Comparison of ENCODE assay signal across 11 cellular contexts in genomic region chr10:26733750-26734568, GRCh38. TPM values are rescaled to one million over a fixed set of nuclear protein-coding genes. Genes with fewer than 3 reads are reported as not detected.
A peak's percentile ranks its signal among the peaks of the same experiment; 100 is the strongest.
DNase-seq lines count a peak whose midpoint lies in the region; ATAC-seq lines count a peak whose summit lies in the region.
"Had no signal": no experiment of that assay in that cellular context is flagged by ENCODE, and none has a peak within 500 bp of the region (broad histone marks: within the 10 kb centered on the region; RNA-seq: fewer than 3 reads in every experiment).

No MANE protein-coding gene starts in this region.

- H2AK5ac ChIP-seq in mesendoderm (ENCODE audit: low read length), result no peak overlapping the region

- H3K4me1 ChIP-seq in neuron (ENCODE audit: insufficient read depth, low read length), result peaks cover 17% of the 10 kb centered on the region
- no peaks in the 10 kb centered on the region for H3K4me1 ChIP-seq in mesendoderm (ENCODE audit: control insufficient read depth, low read depth, low read length)
- no peaks in the 10 kb centered on the region for H3K4me1 ChIP-seq in aorta (ENCODE audit: control insufficient read depth in 1 of 2, insufficient read depth in 2 of 2, low read length in 2 of 2)

- H2BK120ac ChIP-seq in mesendoderm (ENCODE audit: low read depth, low read length), result no peak overlapping the region

- no peak overlapping the region for H3K9ac ChIP-seq in mesendoderm (ENCODE audit: low read length)

- intact Hi-C loops in head of caudate nucleus (cut with DNase I) (no loop called here), aorta (cut with DNase I) (no loop called here)

- H4K5ac ChIP-seq in mesendoderm (ENCODE audit: low read length), result no peak overlapping the region

- WGBS in mesendoderm (ENCODE audit: extremely low coverage, insufficient coverage, low lambda C conversion rate), result no CpG with 5 or more reads among the region's 14 CpGs
- WGBS in aorta, 2 donors, result 58 to 71% methylated on average over 14 of the region's 14 CpGs

- no peak overlapping the region for H2BK15ac ChIP-seq in mesendoderm (replicated peaks; ENCODE audit: low read depth)

- no peak overlapping the region for H3K56ac ChIP-seq in mesendoderm (ENCODE audit: low read length)

- no peak for ATAC-seq in GM21515 (IDR thresholded peaks at IDR 0.05; ENCODE audit: unreplicated experiment)
- no peak for ATAC-seq in aorta (ENCODE audit: low FRiP score)
- ATAC-seq: HCT116 had no signal

- H3K27ac ChIP-seq in mesendoderm (ENCODE audit: low read depth, low read length) (no peak overlapping the region), aorta (ENCODE audit: low read depth in 1 of 2, low read length in 2 of 2) (no peak overlapping the region)
- H3K27ac ChIP-seq: brain microvascular endothelial cell had no signal

- no peak overlapping the region for H3K18ac ChIP-seq in mesendoderm (ENCODE audit: low read length)

- no peaks in the 10 kb centered on the region for H3K79me1 ChIP-seq in mesendoderm (ENCODE audit: low read length)

- H3K36me3 ChIP-seq in neuron (ENCODE audit: insufficient read depth, low read length) (peaks cover 30% of the 10 kb centered on the region), mesendoderm (ENCODE audit: control insufficient read depth, insufficient read depth, low read length) (peaks cover 7% of the 10 kb centered on the region), aorta (ENCODE audit: control insufficient read depth in 1 of 2, insufficient read depth in 2 of 2, low read length in 1 of 2) (peaks cover 3% of the 10 kb centered on the region in 2 donors)

- peak; percentile 86 for DNase-seq in DMS53 (lab: John Stamatoyannopoulos, UW)
- DNase-seq in NCI-H748 treated with DMSO at 0.1 percent for 48 hours (lab: John Stamatoyannopoulos, UW), result peak; percentile 14
- DNase-seq in head of caudate nucleus, result peak in 33 of 42 donors; percentile 12 to 73 (median 39)
- DNase-seq in mesendoderm, result no peak
- DNase-seq in GM03348 (ENCODE audit: low spot score), result no peak
- DNase-seq in aorta, result no peak
- DNase-seq: brain microvascular endothelial cell, MM.1S had no signal

- no peak overlapping the region for H3K4ac ChIP-seq in mesendoderm (ENCODE audit: low read depth, low read length)

- H3K79me2 ChIP-seq in mesendoderm (ENCODE audit: control insufficient read depth, insufficient read depth, low read length), result no peaks in the 10 kb centered on the region

- no peak overlapping the region for H3K23ac ChIP-seq in mesendoderm (ENCODE audit: low read length)

- H3K27me3 ChIP-seq in neuron (ENCODE audit: insufficient read depth, low read length) (no peaks in the 10 kb centered on the region), mesendoderm (ENCODE audit: insufficient read depth, low read length, poor library complexity) (no peaks in the 10 kb centered on the region), aorta (ENCODE audit: control insufficient read depth in 1 of 2, insufficient read depth in 2 of 2, low read length in 1 of 2) (no peaks in the 10 kb centered on the region)
- H3K27me3 ChIP-seq: brain microvascular endothelial cell had no signal

- H3K4me2 ChIP-seq in mesendoderm (ENCODE audit: low read length), result no peak overlapping the region

- H4K8ac ChIP-seq in mesendoderm (ENCODE audit: low read depth, low read length), result no peak overlapping the region

- H3K4me3 ChIP-seq in neuron (ENCODE audit: low read length) (no peak overlapping the region), mesendoderm (ENCODE audit: low read length) (no peak overlapping the region), aorta (ENCODE audit: low read length in 2 of 2) (no peak overlapping the region)

- no peak overlapping the region for H2BK5ac ChIP-seq in mesendoderm (ENCODE audit: low read length)

- H2AFZ ChIP-seq in neuron (ENCODE audit: low read depth, low read length), result peak overlapping the region; percentile 3

- H3K9me3 ChIP-seq in neuron (ENCODE audit: low read length), result no peaks in the 10 kb centered on the region
- H3K9me3 ChIP-seq in aorta (ENCODE audit: control insufficient read depth, low read length), result no peaks in the 10 kb centered on the region

RNA-seq across cellular contexts. Expression of gene PDSS1, which starts 36.5 kb away (rescaled TPM):
- polyA plus RNA-seq in mesendoderm (2013, experiment 1 of 2), result 19.6 TPM
- 19.0 TPM for polyA plus RNA-seq in mesendoderm (2013, experiment 2 of 2)
- 1 to 10 TPM; 2.5 to 4.2 TPM for total RNA-seq in aorta
- 1 to 10 TPM; 1.8 to 6.6 TPM for polyA plus RNA-seq in aorta

Comparison
In these comparisons a context has a peak if more than half of its experiments do, and no peak if none do; other contexts are left out.
1. DNase-seq: peak in DMS53 (single experiment), NCI-H748 treated with DMSO at 0.1 percent for 48 hours (single experiment) and head of caudate nucleus (33 of 42); none in mesendoderm (single experiment), GM03348 (single experiment) and aorta (0 of 2).